Comparison of ENCODE assay signal across 16 cellular contexts in the genomic region with DNA sequence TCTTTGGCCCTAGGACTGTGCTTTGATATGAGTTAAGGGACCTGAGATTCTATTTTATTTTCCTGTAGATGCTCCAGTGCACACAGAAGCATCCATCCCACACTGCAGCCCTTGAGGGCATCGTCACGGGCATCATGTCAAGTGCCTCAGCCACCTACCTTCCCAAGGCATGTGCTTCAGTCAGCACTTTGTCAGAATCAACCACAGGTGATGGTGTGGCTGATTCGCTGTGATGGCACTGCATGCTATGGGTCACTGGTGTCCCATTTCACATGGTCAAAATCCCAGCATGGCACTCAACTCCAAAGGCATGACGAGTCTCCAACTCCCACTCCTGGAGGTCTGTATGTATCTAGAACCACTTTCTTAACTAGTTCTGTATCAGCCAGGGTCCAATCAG. TPM values are rescaled to one million over a fixed set of nuclear protein-coding genes. Genes with fewer than 3 reads are reported as not detected.
"Had no signal": no experiment of that assay in that cellular context is flagged by ENCODE, and none has a peak within 500 bp of the region (broad histone marks: within the 10 kb centered on the region; RNA-seq: fewer than 3 reads in every experiment).

No MANE protein-coding gene starts in this region.

- H3K36me3 Mint-ChIP-seq: naive thymus-derived CD8-positive, alpha-beta T cell had no signal

- ATAC-seq: esophagus mucosa; mucosa of descending colon; naive thymus-derived CD8-positive, alpha-beta T cell had no signal

- H3K36me3 ChIP-seq: right atrium auricular region, stomach, thoracic aorta had no signal

- H3K4me2 ChIP-seq: hepatocyte had no signal

- H3K4me3 Mint-ChIP-seq: naive thymus-derived CD8-positive, alpha-beta T cell had no signal

- H3K4me3 ChIP-seq: coronary artery, hepatocyte, mucosa of descending colon, right atrium auricular region, stomach, thoracic aorta had no signal

- H3K4me1 ChIP-seq: right atrium auricular region, stomach had no signal

- H3K27me3 ChIP-seq: hepatocyte, right atrium auricular region had no signal

- H3K27ac Mint-ChIP-seq: naive thymus-derived CD8-positive, alpha-beta T cell had no signal

- DNase-seq: effector CD8-positive, alpha-beta T cell; head of caudate nucleus; kidney; mucosa of descending colon; naive thymus-derived CD8-positive, alpha-beta T cell; small intestine; stimulated activated CD4-positive, alpha-beta T cell treated with anti-CD3 and anti-CD28 coated beads, Interleukin-12 subunit alpha, Interleukin-12 subunit beta, amount 100 ng/mL, for 4 hours; stimulated activated naive CD4-positive, alpha-beta T cell; stomach; substantia nigra; trophoblast cell had no signal

- H3K79me2 ChIP-seq: hepatocyte had no signal

- H3K4me1 Mint-ChIP-seq: naive thymus-derived CD8-positive, alpha-beta T cell had no signal

- H3K9me3 ChIP-seq: mucosa of descending colon had no signal

- H2AFZ ChIP-seq: hepatocyte had no signal

- FAIRE-seq: kidney, small intestine had no signal

- H3K27ac ChIP-seq: coronary artery, hepatocyte, right atrium auricular region, stomach, thoracic aorta had no signal

RNA-seq across cellular contexts. Expression of a gene that starts 20.1 kb away (rescaled TPM):
- total RNA-seq: naive thymus-derived CD8-positive, alpha-beta T cell had no signal
- polyA plus RNA-seq: naive thymus-derived CD8-positive, alpha-beta T cell had no signal
